12 cellular contexts compared by ENCODE assay signal in the genomic region with DNA sequence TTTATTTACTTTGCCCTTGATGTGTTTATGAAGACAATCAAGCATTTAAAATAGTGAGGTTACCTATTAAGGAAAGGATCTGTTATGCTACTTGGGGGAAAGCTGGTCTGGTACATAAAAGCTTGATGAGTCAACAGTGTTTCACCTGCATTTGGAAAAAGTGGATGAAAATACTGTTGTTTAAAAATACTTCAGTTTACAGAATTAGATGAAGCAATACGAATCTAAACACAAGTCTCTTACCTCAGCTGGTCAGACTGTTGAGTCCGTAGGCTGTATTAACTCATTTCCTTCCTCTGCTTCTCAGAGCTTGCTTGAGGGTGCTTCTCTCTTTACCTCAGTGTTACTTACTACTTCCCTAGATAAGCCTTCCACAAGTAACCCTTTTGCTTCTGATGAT. TPM values are rescaled to one million over a fixed set of nuclear protein-coding genes. Genes with fewer than 3 reads are reported as not detected.
A peak's percentile ranks its signal among the peaks of the same experiment; 100 is the strongest.
DNase-seq lines count a peak whose midpoint lies in the region; ATAC-seq and TF ChIP-seq lines count a peak whose summit lies in the region.
"Had no signal": no experiment of that assay in that cellular context is flagged by ENCODE, and none has a peak within 500 bp of the region (broad histone marks: within the 10 kb centered on the region; RNA-seq: fewer than 3 reads in every experiment).

No MANE protein-coding gene starts in this region.

- peaks cover 16% of the 10 kb centered on the region for H3K36me3 Mint-ChIP-seq in HFFc6 (ENCODE audit: low read depth)

- H3K27ac Mint-ChIP-seq in HFFc6 = peak overlapping the region; percentile 60
- H3K27ac Mint-ChIP-seq: mesothelial cell of epicardium, T-helper 17 cell had no signal

- H3K27me3 Mint-ChIP-seq in HFFc6 (ENCODE audit: insufficient read depth) = 0 out of 2 replicates have a peak, but pooled peaks cover 2% of the 10 kb centered on the region
- H3K27me3 Mint-ChIP-seq: T-helper 17 cell had no signal

- H3K4me3 Mint-ChIP-seq in HFFc6 = peak overlapping the region; percentile 15
- H3K4me3 Mint-ChIP-seq: mesothelial cell of epicardium, T-helper 17 cell had no signal

- H3K4me3 ChIP-seq in choroid plexus epithelial cell (ENCODE audit: low read depth, low read length) = no peak overlapping the region
- H3K4me3 ChIP-seq: adrenal gland had no signal

- DNase-seq in HFFc6 = no peak
- DNase-seq in NCI-H226 = peak; percentile 81
- peak; percentile 76 for DNase-seq in choroid plexus epithelial cell (ENCODE audit: low read depth)
- peak; percentile 51 for DNase-seq in non-pigmented ciliary epithelial cell (ENCODE audit: low read depth)
- no peak for DNase-seq in AG08396 (ENCODE audit: low spot score)
- DNase-seq: adrenal gland, NCI-H774, T-helper 17 cell had no signal

- ATAC-seq in HG02678 (IDR thresholded peaks at IDR 0.05; ENCODE audit: unreplicated experiment) (no peak), GM18511 (IDR thresholded peaks at IDR 0.05; ENCODE audit: unreplicated experiment) (no peak)
- ATAC-seq: T-helper 17 cell had no signal

- no peaks in the 10 kb centered on the region for H3K9me3 Mint-ChIP-seq in HFFc6
- H3K9me3 Mint-ChIP-seq: mesothelial cell of epicardium had no signal

- TF ChIP-seq CTCF in HFFc6 (IDR thresholded peaks at IDR 0.05) (no peak), choroid plexus epithelial cell (conservative IDR thresholded peaks at IDR 0.05; ENCODE audit: low read depth, low read length) (no peak)

- H3K4me1 Mint-ChIP-seq in HFFc6 (ENCODE audit: low read depth) = peaks cover 34% of the 10 kb centered on the region

RNA-seq across cellular contexts. Expression of gene NKX2-4, which starts 36.1 kb away (rescaled TPM):
- total RNA-seq in HFFc6 (2021; fragmentation: NEBNext Ultra II Directional; extraction: Animal tissue kit (Norgen Biotek cat#: 25700)) = not detected
- total RNA-seq: activated CD8-positive, alpha-beta memory T cell treated with anti-CD3 and anti-CD28 coated beads for 36 hours; mesothelial cell of epicardium; T-helper 17 cell had no signal

RNA-seq across cellular contexts. Expression of gene XRN2, which starts 58.1 kb away (rescaled TPM):
- total RNA-seq in HFFc6 (2021; fragmentation: NEBNext Ultra II Directional; extraction: Animal tissue kit (Norgen Biotek cat#: 25700)) = 10 to 100 TPM; 53.3 to 66.1 (median 60.3) TPM

Comparison
In these comparisons a context has a peak if more than half of its experiments do, and no peak if none do; other contexts are left out.
1. DNase-seq: peak in NCI-H226 (single experiment), choroid plexus epithelial cell (single experiment) and non-pigmented ciliary epithelial cell (single experiment); none in HFFc6 (single experiment) and AG08396 (single experiment).